In genomic region chr16:25009822-25010221, GRCh38 we compare ENCODE assay signal across 12 cellular contexts. TPM values are rescaled to one million over a fixed set of nuclear protein-coding genes. Genes with fewer than 3 reads are reported as not detected.
DNase-seq lines count a peak whose midpoint lies in the region; ATAC-seq and TF ChIP-seq lines count a peak whose summit lies in the region.
"Had no signal": no experiment of that assay in that cellular context is flagged by ENCODE, and none has a peak within 500 bp of the region (broad histone marks: within the 10 kb centered on the region; RNA-seq: fewer than 3 reads in every experiment).

No MANE protein-coding gene starts in this region.

- H3K27me3 Mint-ChIP-seq in activated naive CD8-positive, alpha-beta T cell treated with anti-CD3 and anti-CD28 coated beads, Interleukin-2, amount 50 U/mL, for 24 hours: no peaks in the 10 kb centered on the region

- peak overlapping the region; percentile 24 for H3K27ac Mint-ChIP-seq in activated naive CD8-positive, alpha-beta T cell treated with anti-CD3 and anti-CD28 coated beads, Interleukin-2, amount 50 U/mL, for 24 hours
- H3K27ac Mint-ChIP-seq: WTC11 had no signal

- TF ChIP-seq CTCF in Loucy (conservative IDR thresholded peaks at IDR 0.05; ENCODE audit: low read length) (no peak), osteoblast (IDR thresholded peaks at IDR 0.05; ENCODE audit: extremely low read depth, low read depth, low read length) (no peak)

- DNase-seq in DMS79 treated with DMSO at 0.1 percent for 48 hours (lab: John Stamatoyannopoulos, UW) (peak; percentile 5), DMS79 (lab: John Stamatoyannopoulos, UW) (no peak), osteoblast (ENCODE audit: insufficient read length, low spot score, missing footprints) (no peak), HPDE6-E6E7 (ENCODE audit: extremely low spot score) (no peak)
- no peak for DNase-seq in activated naive CD8-positive, alpha-beta T cell treated with anti-CD3 and anti-CD28 coated beads, Interleukin-2, amount 50 U/mL, for 24 hours
- DNase-seq: 8988T, amniotic stem cell, NCI-H526 had no signal

- H3K9me2 ChIP-seq in Loucy (replicated peaks; ENCODE audit: low read depth, low read length): no peaks in the 10 kb centered on the region

- no peaks in the 10 kb centered on the region for H3K36me3 ChIP-seq in Loucy (ENCODE audit: insufficient read depth, low read length)
- peaks cover 10% of the 10 kb centered on the region for H3K36me3 ChIP-seq in osteoblast (ENCODE audit: insufficient read depth, low read length)

- H3K27ac ChIP-seq in osteoblast (ENCODE audit: low read depth, low read length): peak overlapping the region; percentile 83

- peaks cover 54% of the 10 kb centered on the region for H3K36me3 Mint-ChIP-seq in activated naive CD8-positive, alpha-beta T cell treated with anti-CD3 and anti-CD28 coated beads, Interleukin-2, amount 50 U/mL, for 24 hours (ENCODE audit: low read depth)

- ATAC-seq in activated naive CD8-positive, alpha-beta T cell treated with anti-CD3 and anti-CD28 coated beads, Interleukin-2, amount 50 U/mL, for 24 hours: no peak
- ATAC-seq in HG02571 (IDR thresholded peaks at IDR 0.05; ENCODE audit: unreplicated experiment) (no peak), GM18517 (IDR thresholded peaks at IDR 0.05; ENCODE audit: unreplicated experiment) (no peak)
- ATAC-seq: WTC11 had no signal

- peaks cover 89% of the 10 kb centered on the region for H3K4me1 Mint-ChIP-seq in activated naive CD8-positive, alpha-beta T cell treated with anti-CD3 and anti-CD28 coated beads, Interleukin-2, amount 50 U/mL, for 24 hours

- H3K79me2 ChIP-seq in Loucy (ENCODE audit: insufficient read depth, low read length) (peaks cover 91% of the 10 kb centered on the region), osteoblast (ENCODE audit: insufficient read depth, low read length) (peaks cover 97% of the 10 kb centered on the region)

- H3K27me3 ChIP-seq in Loucy (ENCODE audit: insufficient read depth, low read length, poor library complexity, severe bottlenecking): no peaks in the 10 kb centered on the region
- no peaks in the 10 kb centered on the region for H3K27me3 ChIP-seq in osteoblast (ENCODE audit: insufficient read depth, low read length)

- peaks cover 3% of the 10 kb centered on the region; the same call in 1 of the 2 replicates for H3F3A ChIP-seq in Loucy (ENCODE audit: low read depth)

- H3K9ac ChIP-seq in Loucy (ENCODE audit: low read depth, low read length, poor library complexity, severe bottlenecking): peak overlapping the region; percentile 17

- H4K20me1 ChIP-seq in Loucy (ENCODE audit: insufficient read depth, low read length, poor library complexity, severe bottlenecking) (peaks cover 58% of the 10 kb centered on the region), osteoblast (ENCODE audit: insufficient read depth, low read length) (peaks cover 71% of the 10 kb centered on the region)

- H3K4me3 Mint-ChIP-seq in activated naive CD8-positive, alpha-beta T cell treated with anti-CD3 and anti-CD28 coated beads, Interleukin-2, amount 50 U/mL, for 24 hours: no peak overlapping the region
- H3K4me3 Mint-ChIP-seq: WTC11 had no signal

- peak overlapping the region; percentile 65 for H3K4me2 ChIP-seq in Loucy (ENCODE audit: low read depth, low read length, poor library complexity, severe bottlenecking)
- H3K4me2 ChIP-seq in osteoblast (ENCODE audit: insufficient read depth, low read length): no peak overlapping the region

- no peak overlapping the region for H2AFZ ChIP-seq in Loucy (ENCODE audit: low read length)
- no peak overlapping the region for H2AFZ ChIP-seq in osteoblast (ENCODE audit: low read length)

- no peaks in the 10 kb centered on the region for H3K9me3 ChIP-seq in Loucy (ENCODE audit: insufficient read depth, low read depth, low read length)
- no peaks in the 10 kb centered on the region for H3K9me3 ChIP-seq in osteoblast (ENCODE audit: low read depth, low read length)

- no peaks in the 10 kb centered on the region for H3K9me3 Mint-ChIP-seq in activated naive CD8-positive, alpha-beta T cell treated with anti-CD3 and anti-CD28 coated beads, Interleukin-2, amount 50 U/mL, for 24 hours
- H3K9me3 Mint-ChIP-seq: WTC11 had no signal

- H3K4me3 ChIP-seq in Loucy (ENCODE audit: low read length, poor library complexity, severe bottlenecking) (peak overlapping the region; percentile 36), osteoblast (ENCODE audit: insufficient read depth, low read length) (no peak overlapping the region)

- H3K4me1 ChIP-seq in Loucy (ENCODE audit: insufficient read depth, low read length, poor library complexity, severe bottlenecking) (peaks cover 50% of the 10 kb centered on the region), osteoblast (ENCODE audit: insufficient read depth, low read length) (peaks cover 83% of the 10 kb centered on the region)

RNA-seq across cellular contexts. Expression of gene ARHGAP17, which starts 5.3 kb away (rescaled TPM):
- 34.7 and 40.1 TPM in 2 replicates for total RNA-seq in osteoblast
